17 cellular contexts compared by ENCODE assay signal in the genomic region with DNA sequence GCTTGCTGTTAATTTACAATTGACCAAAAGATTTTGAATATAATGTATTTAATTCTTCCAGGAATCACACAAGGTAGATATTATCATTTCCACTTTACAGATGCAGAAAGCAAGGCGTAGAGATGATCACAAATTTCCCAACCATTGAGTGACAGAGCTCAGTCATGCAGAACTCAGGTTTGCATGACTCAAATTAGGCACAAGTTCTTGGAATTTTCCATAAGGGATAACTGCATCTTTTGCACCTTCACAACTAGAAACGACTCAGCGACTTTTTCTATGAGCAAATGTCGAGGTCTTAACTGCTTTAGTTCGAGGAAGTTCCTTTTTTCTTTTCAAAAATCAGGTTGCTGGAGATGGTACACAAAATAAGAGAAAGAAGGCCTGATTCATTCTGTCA.
DNase-seq lines count a peak whose midpoint lies in the region; ATAC-seq, FAIRE-seq and TF ChIP-seq lines count a peak whose summit lies in the region.
"Had no signal": no experiment of that assay in that cellular context is flagged by ENCODE, and none has a peak within 500 bp of the region (broad histone marks: within the 10 kb centered on the region; RNA-seq: fewer than 3 reads in every experiment).

No MANE protein-coding gene starts in this region.

- peaks cover 11% of the 10 kb centered on the region for H3K4me1 Mint-ChIP-seq in GM23338
- no peaks in the 10 kb centered on the region for H3K4me1 Mint-ChIP-seq in activated T-helper 1 cell treated with anti-CD3 and anti-CD28 coated beads, Interleukin-12 subunit alpha, Interleukin-12 subunit beta, Interleukin-2, Interleukin-4 antibody, amounts not matched to agents 30 ng/mL and 10 ng/mL and 1 ng/mL, durations not matched to agents 14 hours and 24 hours and 36 hours (ENCODE audit: low read depth)
- H3K4me1 Mint-ChIP-seq: B cell; CD4-positive, alpha-beta memory T cell had no signal

- FAIRE-seq in RCC 7860 (lab: Jason Lieb, UNC): peak; percentile 88
- FAIRE-seq: D721Med, G401.6, GM12891 had no signal

- WGBS in smooth muscle cell (ENCODE audit: low lambda C conversion rate): 70% methylated on average over 5 of the region's 5 CpGs

- H4K20me1 ChIP-seq in GM23338 (replicated peaks; ENCODE audit: insufficient read depth): no peaks in the 10 kb centered on the region
- H4K20me1 ChIP-seq in smooth muscle cell (ENCODE audit: low read depth): no peaks in the 10 kb centered on the region

- H3K27me3 ChIP-seq in GM23338 (ENCODE audit: insufficient read depth) (no peaks in the 10 kb centered on the region), smooth muscle cell (ENCODE audit: low read depth) (no peaks in the 10 kb centered on the region)

- intact Hi-C loops in activated T-helper 1 cell treated with anti-CD3 and anti-CD28 coated beads, Interleukin-12 subunit alpha, Interleukin-12 subunit beta, Interleukin-2, Interleukin-4 antibody, amounts not matched to agents 30 ng/mL and 10 ng/mL and 1 ng/mL, durations not matched to agents 14 hours and 24 hours and 36 hours (cut with micrococcal nuclease): no loop called here

- no peak for TF ChIP-seq CTCF in GM23338 (conservative IDR thresholded peaks at IDR 0.05; ENCODE audit: low read depth in 2 of 2)
- TF ChIP-seq CTCF in smooth muscle cell (IDR thresholded peaks at IDR 0.05; ENCODE audit: borderline replicate concordance, insufficient read depth, poor library complexity, severe bottlenecking): no peak

- no peak overlapping the region for H3K4me3 Mint-ChIP-seq in GM23338
- no peak overlapping the region for H3K4me3 Mint-ChIP-seq in activated T-helper 1 cell treated with anti-CD3 and anti-CD28 coated beads, Interleukin-12 subunit alpha, Interleukin-12 subunit beta, Interleukin-2, Interleukin-4 antibody, amounts not matched to agents 30 ng/mL and 10 ng/mL and 1 ng/mL, durations not matched to agents 14 hours and 24 hours and 36 hours
- H3K4me3 Mint-ChIP-seq: B cell; CD4-positive, alpha-beta memory T cell had no signal

- H3K4me2 ChIP-seq in GM23338 (no peak overlapping the region), smooth muscle cell (no peak overlapping the region)

- no peak overlapping the region for H3K9ac ChIP-seq in smooth muscle cell (ENCODE audit: low read depth)

- no peak overlapping the region for H3K4me3 ChIP-seq in GM23338
- no peak overlapping the region for H3K4me3 ChIP-seq in smooth muscle cell

- no peak overlapping the region for H3K27ac Mint-ChIP-seq in GM23338
- H3K27ac Mint-ChIP-seq in activated T-helper 1 cell treated with anti-CD3 and anti-CD28 coated beads, Interleukin-12 subunit alpha, Interleukin-12 subunit beta, Interleukin-2, Interleukin-4 antibody, amounts not matched to agents 30 ng/mL and 10 ng/mL and 1 ng/mL, durations not matched to agents 14 hours and 24 hours and 36 hours: no peak overlapping the region
- H3K27ac Mint-ChIP-seq: B cell; CD4-positive, alpha-beta memory T cell had no signal

- no peaks in the 10 kb centered on the region for H3K36me3 Mint-ChIP-seq in GM23338 (ENCODE audit: low read depth)
- no peaks in the 10 kb centered on the region for H3K36me3 Mint-ChIP-seq in activated T-helper 1 cell treated with anti-CD3 and anti-CD28 coated beads, Interleukin-12 subunit alpha, Interleukin-12 subunit beta, Interleukin-2, Interleukin-4 antibody, amounts not matched to agents 30 ng/mL and 10 ng/mL and 1 ng/mL, durations not matched to agents 14 hours and 24 hours and 36 hours (ENCODE audit: low read depth)
- H3K36me3 Mint-ChIP-seq: CD4-positive, alpha-beta memory T cell had no signal

- no peaks in the 10 kb centered on the region for H3K9me2 ChIP-seq in GM23338 (ENCODE audit: insufficient read depth)

- H3K27ac ChIP-seq in GM23338 (ENCODE audit: low read depth) (no peak overlapping the region), smooth muscle cell (ENCODE audit: low read depth) (no peak overlapping the region)
- H3K27ac ChIP-seq: C4-2B had no signal

- no peaks in the 10 kb centered on the region for H3K36me3 ChIP-seq in GM23338 (ENCODE audit: insufficient read depth)
- no peaks in the 10 kb centered on the region for H3K36me3 ChIP-seq in smooth muscle cell (ENCODE audit: low read depth)

- H3K79me2 ChIP-seq in GM23338 (replicated peaks; ENCODE audit: insufficient read depth) (no peaks in the 10 kb centered on the region), smooth muscle cell (ENCODE audit: low read depth) (no peaks in the 10 kb centered on the region)

- no peak for DNase-seq in GM23338 (ENCODE audit: low spot score)
- peak; percentile 52 for DNase-seq in RCC 7860 (ENCODE audit: low spot score)
- peak; percentile 73 for DNase-seq in kidney tubule cell (ENCODE audit: low spot score)
- DNase-seq in smooth muscle cell (lab: John Stamatoyannopoulos, UW; ENCODE audit: unreplicated experiment): no peak
- DNase-seq in C1 segment of cervical spinal cord (lab: John Stamatoyannopoulos, UW): no peak
- no peak for DNase-seq in activated T-helper 1 cell treated with anti-CD3 and anti-CD28 coated beads, Interleukin-12 subunit alpha, Interleukin-12 subunit beta, Interleukin-2, Interleukin-4 antibody, amounts not matched to agents 30 ng/mL and 10 ng/mL and 1 ng/mL, durations not matched to agents 14 hours and 24 hours and 36 hours (ENCODE audit: low spot score)
- DNase-seq: CD4-positive, alpha-beta memory T cell; DMS153; DMS79 treated with DMSO at 0.1 percent for 48 hours; EL had no signal

- H3F3A ChIP-seq in GM23338 (replicated peaks; ENCODE audit: low read depth) (no peaks in the 10 kb centered on the region), smooth muscle cell (ENCODE audit: low read depth) (no peaks in the 10 kb centered on the region)

- no peaks in the 10 kb centered on the region for H3K27me3 Mint-ChIP-seq in GM23338 (ENCODE audit: insufficient read depth, low read depth, poor library complexity)
- H3K27me3 Mint-ChIP-seq in activated T-helper 1 cell treated with anti-CD3 and anti-CD28 coated beads, Interleukin-12 subunit alpha, Interleukin-12 subunit beta, Interleukin-2, Interleukin-4 antibody, amounts not matched to agents 30 ng/mL and 10 ng/mL and 1 ng/mL, durations not matched to agents 14 hours and 24 hours and 36 hours (ENCODE audit: insufficient read depth): no peaks in the 10 kb centered on the region

- ATAC-seq in GM23338 (no peak), HG03432 (IDR thresholded peaks at IDR 0.05; ENCODE audit: unreplicated experiment) (no peak)
- ATAC-seq: HCT116 had no signal

- H3K9me3 ChIP-seq in smooth muscle cell (replicated peaks; ENCODE audit: low read depth): no peaks in the 10 kb centered on the region

- no peaks in the 10 kb centered on the region for H3K9me3 Mint-ChIP-seq in GM23338
- no peaks in the 10 kb centered on the region for H3K9me3 Mint-ChIP-seq in activated T-helper 1 cell treated with anti-CD3 and anti-CD28 coated beads, Interleukin-12 subunit alpha, Interleukin-12 subunit beta, Interleukin-2, Interleukin-4 antibody, amounts not matched to agents 30 ng/mL and 10 ng/mL and 1 ng/mL, durations not matched to agents 14 hours and 24 hours and 36 hours

- H3K4me1 ChIP-seq in GM23338 (ENCODE audit: insufficient read depth): peaks cover 5% of the 10 kb centered on the region; the same call in 1 of the 2 replicates
- H3K4me1 ChIP-seq in smooth muscle cell (ENCODE audit: low read depth): no peaks in the 10 kb centered on the region

- 0 out of 2 replicates have a peak overlapping the region, but pooled peaks have one; percentile 45 for H2AFZ ChIP-seq in GM23338
- peak overlapping the region; percentile 64 for H2AFZ ChIP-seq in smooth muscle cell (ENCODE audit: low read depth)

TF ChIP-seq in GM23338, 12 proteins besides CTCF, POLR2A, EP300 and RAD21 (continues in another document):
- TF ChIP-seq ZNF331 (CRISPR knock-in tag; IDR thresholded peaks at IDR 0.05; ENCODE audit: low read depth) (no peak), CREB1 (CRISPR knock-in tag; IDR thresholded peaks at IDR 0.05; ENCODE audit: low read depth) (no peak), POLR2AphosphoS5 (IDR thresholded peaks at IDR 0.05; ENCODE audit: low read depth) (no peak), JUNB (IDR thresholded peaks at IDR 0.05; ENCODE audit: unreplicated experiment) (no peak), NANOG (IDR thresholded peaks at IDR 0.05; ENCODE audit: borderline replicate concordance) (no peak)
- TF ChIP-seq, protein P1, sequence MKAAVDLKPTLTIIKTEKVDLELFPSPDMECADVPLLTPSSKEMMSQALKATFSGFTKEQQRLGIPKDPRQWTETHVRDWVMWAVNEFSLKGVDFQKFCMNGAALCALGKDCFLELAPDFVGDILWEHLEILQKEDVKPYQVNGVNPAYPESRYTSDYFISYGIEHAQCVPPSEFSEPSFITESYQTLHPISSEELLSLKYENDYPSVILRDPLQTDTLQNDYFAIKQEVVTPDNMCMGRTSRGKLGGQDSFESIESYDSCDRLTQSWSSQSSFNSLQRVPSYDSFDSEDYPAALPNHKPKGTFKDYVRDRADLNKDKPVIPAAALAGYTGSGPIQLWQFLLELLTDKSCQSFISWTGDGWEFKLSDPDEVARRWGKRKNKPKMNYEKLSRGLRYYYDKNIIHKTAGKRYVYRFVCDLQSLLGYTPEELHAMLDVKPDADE (IDR thresholded peaks at IDR 0.05): no peak

Comparison
In these comparisons a context has a peak if more than half of its experiments do, and no peak if none do; other contexts are left out.
1. DNase-seq: peak in RCC 7860 (single experiment) and kidney tubule cell (single experiment); none in GM23338 (single experiment), smooth muscle cell (single experiment), C1 segment of cervical spinal cord (0 of 14) and activated T-helper 1 cell treated with anti-CD3 and anti-CD28 coated beads, Interleukin-12 subunit alpha, Interleukin-12 subunit beta, Interleukin-2, Interleukin-4 antibody, amounts not matched to agents 30 ng/mL and 10 ng/mL and 1 ng/mL, durations not matched to agents 14 hours and 24 hours and 36 hours (single experiment).